ENCODE assay signal across 8 cellular contexts in genomic region chr11:119421941-119422504, GRCh38. TPM values are rescaled to one million over a fixed set of nuclear protein-coding genes. Genes with fewer than 3 reads are reported as not detected.
DNase-seq lines count a peak whose midpoint lies in the region; ATAC-seq and TF ChIP-seq lines count a peak whose summit lies in the region.

No MANE protein-coding gene starts in this region.

- H3K4me1 ChIP-seq in aorta (ENCODE audit: control insufficient read depth in 1 of 2, insufficient read depth in 2 of 2, low read length in 2 of 2) = no peaks in the 10 kb centered on the region

- H3K27ac ChIP-seq in aorta (ENCODE audit: low read depth in 1 of 2, low read length in 2 of 2) = no peak overlapping the region

- H3K4me1 Mint-ChIP-seq in mesothelial cell of epicardium = peaks cover 63% of the 10 kb centered on the region

- H3K27me3 Mint-ChIP-seq in mesothelial cell of epicardium (ENCODE audit: low read depth) = peaks cover 12% of the 10 kb centered on the region

- ATAC-seq in aorta (ENCODE audit: low FRiP score) (peak; percentile 6), GM21737 (IDR thresholded peaks at IDR 0.05; ENCODE audit: unreplicated experiment) (no peak)

- H3K27ac Mint-ChIP-seq in mesothelial cell of epicardium = peak overlapping the region; percentile 86

- H3K9me3 Mint-ChIP-seq in mesothelial cell of epicardium = no peaks in the 10 kb centered on the region

- peaks cover 17% of the 10 kb centered on the region for H3K36me3 Mint-ChIP-seq in mesothelial cell of epicardium

- intact Hi-C loops in aorta (cut with DNase I) = no loop called here

- 0 to 1% methylated on average over 28 of the region's 28 CpGs for WGBS in aorta, 2 donors

- peak overlapping the region; percentile 81 for H3K4me3 ChIP-seq in Jurkat, Clone E6-1 (ENCODE audit: low read length)
- no peak overlapping the region for H3K4me3 ChIP-seq in aorta (ENCODE audit: low read length in 2 of 2)

- no peaks in the 10 kb centered on the region for H3K27me3 ChIP-seq in aorta (ENCODE audit: control insufficient read depth in 1 of 2, insufficient read depth in 2 of 2, low read length in 1 of 2)

- no peaks in the 10 kb centered on the region for H3K36me3 ChIP-seq in aorta (ENCODE audit: control insufficient read depth in 1 of 2, insufficient read depth in 2 of 2, low read length in 1 of 2)

- TF ChIP-seq CTCF in mesothelial cell of epicardium (IDR thresholded peaks at IDR 0.05; ENCODE audit: unreplicated experiment) = no peak

- peak overlapping the region; percentile 91 for H3K4me3 Mint-ChIP-seq in mesothelial cell of epicardium

- DNase-seq in AG08396 (ENCODE audit: low spot score) = peak; percentile 45
- no peak for DNase-seq in Jurkat, Clone E6-1 (ENCODE audit: low read depth, low spot score)
- DNase-seq in cerebellar cortex (ENCODE audit: low spot score) = peak; percentile 57
- DNase-seq in mesothelial cell of epicardium (ENCODE audit: low spot score in 2 of 2, unreplicated experiment in 2 of 2) = peak in 1 of 2 experiments; percentile 54
- DNase-seq in aorta = peak in 1 of 2 donors; percentile 47
- no peak for DNase-seq in SIG-M5 treated with dmso at 0.1 percent for 504 hours (lab: John Stamatoyannopoulos, UW; ENCODE audit: unreplicated experiment)
- no peak for DNase-seq in NK-92 (lab: John Stamatoyannopoulos, UW; ENCODE audit: unreplicated experiment)

- no peaks in the 10 kb centered on the region for H3K9me3 ChIP-seq in aorta (ENCODE audit: control insufficient read depth, low read length)

RNA-seq across cellular contexts. Expression of gene THY1, which starts 0.9 kb away (rescaled TPM):
- polyA plus RNA-seq in Jurkat, Clone E6-1 (2012; ENCODE audit: insufficient read depth, insufficient read length) = 42.5 TPM
- total RNA-seq in mesothelial cell of epicardium (121 to 127 TPM (median 121 TPM) in 3 replicates), aorta (10 to 100 TPM; 19.3 to 80.9 TPM)
- 10 to 100 TPM; 10.2 to 12.5 TPM for polyA plus RNA-seq in aorta

RNA-seq across cellular contexts. Expression of gene USP2, which starts 40.5 kb away (rescaled TPM):
- 8.1 TPM for polyA plus RNA-seq in Jurkat, Clone E6-1 (2012; ENCODE audit: insufficient read depth, insufficient read length)
- 12.4 to 13.2 TPM (median 13.1 TPM) in 3 replicates for total RNA-seq in mesothelial cell of epicardium
- 1 to 10 TPM; 1.6 to 3.0 TPM for total RNA-seq in aorta
- polyA plus RNA-seq in aorta = 1 to 10 TPM in 1 of 2 donors, under 1 TPM in 1; 0.18 to 2.3 TPM

Comparison
In these comparisons a context has a peak if more than half of its experiments do, and no peak if none do; other contexts are left out.
1. DNase-seq: peak in AG08396 (single experiment) and cerebellar cortex (single experiment); none in Jurkat, Clone E6-1 (single experiment), SIG-M5 treated with dmso at 0.1 percent for 504 hours (single experiment) and NK-92 (single experiment).